Comparison of ENCODE assay signal across 8 cellular contexts in genomic region chr2:177161741-177162440, GRCh38. TPM values are rescaled to one million over a fixed set of nuclear protein-coding genes. Genes with fewer than 3 reads are reported as not detected.
A peak's percentile ranks its signal among the peaks of the same experiment; 100 is the strongest.
DNase-seq lines count a peak whose midpoint lies in the region; ATAC-seq and TF ChIP-seq lines count a peak whose summit lies in the region.

No MANE protein-coding gene starts in this region.

- POLR2A ChIA-PET in OCI-LY7 (lab: Charles Lee): interaction anchor here (0.7 to 1.0 kb wide), 3 partner anchors 103 to 168 kb away, joined by 3 read pairs; partner anchors contain the start of gene NFE2L2

- intact Hi-C loops in CD14-positive monocyte (cut with micrococcal nuclease) (loop anchor here (5.0 to 10.0 kb wide), 4 partner anchors 103 to 453 kb away; partner anchors contain the start of gene NFE2L2 (in 1 of the 2)), OCI-LY7 (cut with micrococcal nuclease; ENCODE audit: unreplicated experiment) (no loop called here), psoas muscle (cut with DNase I) (loop anchor here (5.0 to 10.0 kb wide), 7 partner anchors 103 to 600 kb away; partner anchors contain the start of gene NFE2L2 (in 1 of the 2))

- H3K27ac ChIP-seq in OCI-LY7 (ENCODE audit: low read depth, low read length, poor library complexity, severe bottlenecking) (no peak overlapping the region), psoas muscle (no peak overlapping the region)

- peak overlapping the region in 1 of 7 donors; percentile 36 for H3K27ac Mint-ChIP-seq in CD14-positive monocyte

- H3K27me3 Mint-ChIP-seq in CD14-positive monocyte (ENCODE audit: low read depth in 3 of 3): no peaks in the 10 kb centered on the region

- no peak overlapping the region for H3K4me3 Mint-ChIP-seq in CD14-positive monocyte

- no TSS peak for BruUV-seq in OCI-LY7 (replicated peaks; lab: Mats Ljungman, UMichigan)

- no peaks in the 10 kb centered on the region for H3K9me3 ChIP-seq in OCI-LY7 (ENCODE audit: low read length)
- no peaks in the 10 kb centered on the region for H3K9me3 ChIP-seq in psoas muscle

- H3K4me2 ChIP-seq in OCI-LY7 (ENCODE audit: low read length): no peak overlapping the region

- WGBS in psoas muscle, 3 donors: 27 to 42% (median 29%) methylated on average over 12 of the region's 12 CpGs

- DNase-seq in CD14-positive monocyte (ENCODE audit: low spot score): no peak
- DNase-seq in OCI-LY7 (ENCODE audit: low spot score): peak; percentile 64
- DNase-seq in epithelial cell of esophagus (ENCODE audit: low read depth): peak; percentile 57
- no peak for DNase-seq in psoas muscle
- no peak for DNase-seq in hepatic stellate cell (ENCODE audit: low spot score)
- no peak for DNase-seq in activated T-cell treated with anti-CD3 and anti-CD28 coated beads for 4 hours

- no peaks in the 10 kb centered on the region for H3K36me3 ChIP-seq in OCI-LY7 (ENCODE audit: insufficient read depth, low read length)
- no peaks in the 10 kb centered on the region for H3K36me3 ChIP-seq in psoas muscle (ENCODE audit: insufficient read depth in 1 of 2, low read depth in 1 of 2)

- no peaks in the 10 kb centered on the region for H3K27me3 ChIP-seq in psoas muscle (ENCODE audit: insufficient read depth in 3 of 3, low read length in 2 of 3)

- peak; percentile 73 for TF ChIP-seq CTCF in CD14-positive monocyte (IDR thresholded peaks at IDR 0.05)
- peak; percentile 86 for TF ChIP-seq CTCF in OCI-LY7 (conservative IDR thresholded peaks at IDR 0.05; ENCODE audit: low read length)
- peak; percentile 57 for TF ChIP-seq CTCF in epithelial cell of esophagus (IDR thresholded peaks at IDR 0.05; ENCODE audit: insufficient read depth, low read depth, low read length, missing control alignments)
- TF ChIP-seq CTCF in psoas muscle (IDR thresholded peaks at IDR 0.05): peak; percentile 54

- H3K4me1 ChIP-seq in OCI-LY7 (ENCODE audit: insufficient read depth, low read length, poor library complexity, severe bottlenecking) (peaks cover 22% of the 10 kb centered on the region), psoas muscle (peaks cover 24% of the 10 kb centered on the region)

- H3K9me3 Mint-ChIP-seq in CD14-positive monocyte: no peaks in the 10 kb centered on the region

- H3K36me3 Mint-ChIP-seq in CD14-positive monocyte: no peaks in the 10 kb centered on the region

- no peaks in the 10 kb centered on the region for H3K9me2 ChIP-seq in OCI-LY7 (ENCODE audit: insufficient read depth, low read length)

- H3K4me3 ChIP-seq in OCI-LY7 (ENCODE audit: low read depth, low read length, poor library complexity, severe bottlenecking): no peak overlapping the region
- no peak overlapping the region for H3K4me3 ChIP-seq in epithelial cell of esophagus (ENCODE audit: low read length)
- peak overlapping the region; percentile 10 for H3K4me3 ChIP-seq in psoas muscle

- H2AFZ ChIP-seq in OCI-LY7 (ENCODE audit: low read length): peak overlapping the region; percentile 5; the same call in 1 of the 2 replicates

- H4K20me1 ChIP-seq in OCI-LY7 (ENCODE audit: insufficient read depth, low read length): no peaks in the 10 kb centered on the region

- CTCF ChIA-PET in OCI-LY7 (lab: Charles Lee; ENCODE audit: unreplicated experiment): no interaction called here

- peaks cover 15% of the 10 kb centered on the region for H3K4me1 Mint-ChIP-seq in CD14-positive monocyte

- H3K79me2 ChIP-seq in OCI-LY7 (ENCODE audit: insufficient read depth, low read depth, low read length): no peaks in the 10 kb centered on the region

- ATAC-seq in GM18867 (IDR thresholded peaks at IDR 0.05; ENCODE audit: unreplicated experiment) (peak; percentile 33), psoas muscle (no peak), GM21360 (IDR thresholded peaks at IDR 0.05; ENCODE audit: unreplicated experiment) (no peak)

RNA-seq across cellular contexts. Expression of gene HNRNPA3, which starts 50.7 kb away (rescaled TPM):
- polyA plus RNA-seq in CD14-positive monocyte (10 to 100 TPM; 26.5 to 43.0 TPM), psoas muscle (100 to 1,000 TPM in 1 of 3 donors, 10 to 100 TPM in 2; 66.0 to 227 (median 81.8) TPM)
- total RNA-seq in OCI-LY7 (2014; rRNA removed; shearing (Covaris generic)): 68.2 and 82.2 TPM in 2 replicates
- total RNA-seq in OCI-LY7 (2022) (450 and 472 TPM in 2 replicates), psoas muscle (100 to 1,000 TPM in 1 of 4 donors, 10 to 100 TPM in 3; 72.8 to 125 (median 91.0) TPM)

Comparison
In these comparisons a context has a peak if more than half of its experiments do, and no peak if none do; other contexts are left out.
1. DNase-seq: peak in OCI-LY7 (single experiment) and epithelial cell of esophagus (single experiment); none in CD14-positive monocyte (single experiment), psoas muscle (0 of 2), hepatic stellate cell (single experiment) and activated T-cell treated with anti-CD3 and anti-CD28 coated beads for 4 hours (single experiment).
2. Peak in every context shown above with its lines, with median percentiles within 50 percentile points of each other: CTCF ChIP-seq.